Comparison of ENCODE assay signal across 2 cellular contexts in the genomic region with DNA sequence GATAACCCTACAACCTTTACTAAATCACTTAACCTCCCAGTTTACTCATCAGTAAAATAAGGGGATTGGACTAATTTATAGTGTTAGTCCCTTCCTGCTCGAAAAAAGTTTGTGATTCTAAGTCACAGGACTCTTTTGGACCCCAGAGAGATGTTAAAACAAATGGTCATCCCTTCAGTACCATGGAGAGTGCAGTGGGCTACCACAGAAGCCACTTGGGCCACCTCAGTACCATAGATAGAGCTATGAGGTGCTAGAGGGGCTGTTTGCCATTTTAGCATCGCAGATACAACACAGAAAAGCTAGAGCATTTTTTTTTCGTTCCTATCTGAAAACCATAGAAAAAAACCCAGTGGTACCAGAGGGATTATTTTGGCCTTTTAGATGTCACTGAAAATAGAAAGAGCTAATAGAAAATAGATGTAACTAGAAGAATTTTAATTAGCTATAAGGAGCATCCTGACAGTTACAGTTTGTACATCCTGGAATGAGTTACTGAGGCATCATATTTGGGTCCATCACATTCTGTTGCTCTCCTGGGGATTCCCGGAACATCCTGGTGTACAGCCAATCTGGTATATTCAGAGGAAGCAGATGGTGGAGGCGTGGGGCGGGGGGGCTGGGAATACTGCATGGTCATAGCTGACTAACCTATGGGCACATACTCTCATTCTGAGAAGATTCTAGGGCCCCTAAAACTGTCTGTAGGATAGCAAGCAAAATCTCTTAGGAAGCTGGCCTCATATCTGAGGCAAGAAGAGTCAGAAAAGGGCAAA.
TF ChIP-seq lines count a peak whose summit lies in the region.

No MANE protein-coding gene starts in this region.

TF ChIP-seq in SK-N-SH, 30 proteins besides CTCF, POLR2A, EP300 and RAD21:
- TF ChIP-seq, protein P1, sequence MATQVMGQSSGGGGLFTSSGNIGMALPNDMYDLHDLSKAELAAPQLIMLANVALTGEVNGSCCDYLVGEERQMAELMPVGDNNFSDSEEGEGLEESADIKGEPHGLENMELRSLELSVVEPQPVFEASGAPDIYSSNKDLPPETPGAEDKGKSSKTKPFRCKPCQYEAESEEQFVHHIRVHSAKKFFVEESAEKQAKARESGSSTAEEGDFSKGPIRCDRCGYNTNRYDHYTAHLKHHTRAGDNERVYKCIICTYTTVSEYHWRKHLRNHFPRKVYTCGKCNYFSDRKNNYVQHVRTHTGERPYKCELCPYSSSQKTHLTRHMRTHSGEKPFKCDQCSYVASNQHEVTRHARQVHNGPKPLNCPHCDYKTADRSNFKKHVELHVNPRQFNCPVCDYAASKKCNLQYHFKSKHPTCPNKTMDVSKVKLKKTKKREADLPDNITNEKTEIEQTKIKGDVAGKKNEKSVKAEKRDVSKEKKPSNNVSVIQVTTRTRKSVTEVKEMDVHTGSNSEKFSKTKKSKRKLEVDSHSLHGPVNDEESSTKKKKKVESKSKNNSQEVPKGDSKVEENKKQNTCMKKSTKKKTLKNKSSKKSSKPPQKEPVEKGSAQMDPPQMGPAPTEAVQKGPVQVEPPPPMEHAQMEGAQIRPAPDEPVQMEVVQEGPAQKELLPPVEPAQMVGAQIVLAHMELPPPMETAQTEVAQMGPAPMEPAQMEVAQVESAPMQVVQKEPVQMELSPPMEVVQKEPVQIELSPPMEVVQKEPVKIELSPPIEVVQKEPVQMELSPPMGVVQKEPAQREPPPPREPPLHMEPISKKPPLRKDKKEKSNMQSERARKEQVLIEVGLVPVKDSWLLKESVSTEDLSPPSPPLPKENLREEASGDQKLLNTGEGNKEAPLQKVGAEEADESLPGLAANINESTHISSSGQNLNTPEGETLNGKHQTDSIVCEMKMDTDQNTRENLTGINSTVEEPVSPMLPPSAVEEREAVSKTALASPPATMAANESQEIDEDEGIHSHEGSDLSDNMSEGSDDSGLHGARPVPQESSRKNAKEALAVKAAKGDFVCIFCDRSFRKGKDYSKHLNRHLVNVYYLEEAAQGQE (IDR thresholded peaks at IDR 0.05; ENCODE audit: low read depth, low read length), result peak; percentile 98
- 0 out of 2 replicates have a peak, but pooled peaks have one; percentile 3 for TF ChIP-seq POLR2AphosphoS5 (IDR thresholded peaks at IDR 0.05; ENCODE audit: low read depth, low read length)
- TF ChIP-seq ELF1 (IDR thresholded peaks at IDR 0.05), result no peak

TF ChIP-seq in SK-N-SH treated with all-trans-retinoic acid at 6 μM for 48 hours, 23 proteins besides CTCF, POLR2A, EP300 and RAD21 (continued from another document):
- TF ChIP-seq, protein P2, sequence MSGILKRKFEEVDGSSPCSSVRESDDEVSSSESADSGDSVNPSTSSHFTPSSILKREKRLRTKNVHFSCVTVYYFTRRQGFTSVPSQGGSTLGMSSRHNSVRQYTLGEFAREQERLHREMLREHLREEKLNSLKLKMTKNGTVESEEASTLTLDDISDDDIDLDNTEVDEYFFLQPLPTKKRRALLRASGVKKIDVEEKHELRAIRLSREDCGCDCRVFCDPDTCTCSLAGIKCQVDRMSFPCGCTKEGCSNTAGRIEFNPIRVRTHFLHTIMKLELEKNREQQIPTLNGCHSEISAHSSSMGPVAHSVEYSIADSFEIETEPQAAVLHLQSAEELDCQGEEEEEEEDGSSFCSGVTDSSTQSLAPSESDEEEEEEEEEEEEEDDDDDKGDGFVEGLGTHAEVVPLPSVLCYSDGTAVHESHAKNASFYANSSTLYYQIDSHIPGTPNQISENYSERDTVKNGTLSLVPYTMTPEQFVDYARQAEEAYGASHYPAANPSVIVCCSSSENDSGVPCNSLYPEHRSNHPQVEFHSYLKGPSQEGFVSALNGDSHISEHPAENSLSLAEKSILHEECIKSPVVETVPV (CRISPR knock-in tag; IDR thresholded peaks at IDR 0.05), result no peak
- no peak for TF ChIP-seq ZNF565 (CRISPR knock-in tag; conservative IDR thresholded peaks at IDR 0.05; ENCODE audit: low read depth)
- TF ChIP-seq ESRRG (CRISPR knock-in tag; IDR thresholded peaks at IDR 0.05), result no peak
- TF ChIP-seq ARNTL (CRISPR knock-in tag; IDR thresholded peaks at IDR 0.05; ENCODE audit: borderline replicate concordance, low read depth), result no peak
- no peak for TF ChIP-seq ZNF70 (CRISPR knock-in tag; IDR thresholded peaks at IDR 0.05)
- TF ChIP-seq, protein P3, sequence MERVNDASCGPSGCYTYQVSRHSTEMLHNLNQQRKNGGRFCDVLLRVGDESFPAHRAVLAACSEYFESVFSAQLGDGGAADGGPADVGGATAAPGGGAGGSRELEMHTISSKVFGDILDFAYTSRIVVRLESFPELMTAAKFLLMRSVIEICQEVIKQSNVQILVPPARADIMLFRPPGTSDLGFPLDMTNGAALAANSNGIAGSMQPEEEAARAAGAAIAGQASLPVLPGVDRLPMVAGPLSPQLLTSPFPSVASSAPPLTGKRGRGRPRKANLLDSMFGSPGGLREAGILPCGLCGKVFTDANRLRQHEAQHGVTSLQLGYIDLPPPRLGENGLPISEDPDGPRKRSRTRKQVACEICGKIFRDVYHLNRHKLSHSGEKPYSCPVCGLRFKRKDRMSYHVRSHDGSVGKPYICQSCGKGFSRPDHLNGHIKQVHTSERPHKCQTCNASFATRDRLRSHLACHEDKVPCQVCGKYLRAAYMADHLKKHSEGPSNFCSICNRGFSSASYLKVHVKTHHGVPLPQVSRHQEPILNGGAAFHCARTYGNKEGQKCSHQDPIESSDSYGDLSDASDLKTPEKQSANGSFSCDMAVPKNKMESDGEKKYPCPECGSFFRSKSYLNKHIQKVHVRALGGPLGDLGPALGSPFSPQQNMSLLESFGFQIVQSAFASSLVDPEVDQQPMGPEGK (CRISPR knock-in tag; IDR thresholded peaks at IDR 0.05; ENCODE audit: borderline replicate concordance), result no peak
- no peak for TF ChIP-seq BACH2 (CRISPR knock-in tag; IDR thresholded peaks at IDR 0.05; ENCODE audit: borderline replicate concordance)
- no peak for TF ChIP-seq RARB (CRISPR knock-in tag; IDR thresholded peaks at IDR 0.05)
